ENCODE assay signal across 8 cellular contexts in genomic region chr16:2979669-2980226, GRCh38. TPM values are rescaled to one million over a fixed set of nuclear protein-coding genes. Genes with fewer than 3 reads are reported as not detected.
DNase-seq lines count a peak whose midpoint lies in the region; ATAC-seq, FAIRE-seq and TF ChIP-seq lines count a peak whose summit lies in the region.

No MANE protein-coding gene starts in this region.

- peak overlapping the region; percentile 94 for H3K9ac ChIP-seq in HepG2 (ENCODE audit: insufficient read depth, low read depth, low read length)

- DNase-seq in NOMO-1 (lab: John Stamatoyannopoulos, UW; ENCODE audit: unreplicated experiment in 2 of 2) (peak; percentile 12 to 22), NOMO-1 treated with dmso at 0.1 percent for 144 hours (lab: John Stamatoyannopoulos, UW; ENCODE audit: unreplicated experiment) (no peak), HepG2 (ENCODE audit: low spot score) (no peak), upper lobe of left lung (peak in 1 of 2 donors; percentile 80), NCI-H446 treated with DMSO at 0.1 percent for 48 hours (lab: John Stamatoyannopoulos, UW) (no peak)

- no peaks in the 10 kb centered on the region for H3K9me3 Mint-ChIP-seq in activated naive CD8-positive, alpha-beta T cell (ENCODE audit: low read depth)

- H3K79me2 ChIP-seq in HepG2 (ENCODE audit: insufficient read depth, low read length), result peaks cover 8% of the 10 kb centered on the region

- CTCF ChIA-PET in HepG2 (lab: Yijun Ruan, JAX; ENCODE audit: low intra/inter-chr PET ratio, low total read pairs), result no interaction called here

- WGBS in HepG2 (ENCODE audit: low lambda C conversion rate), result 2% methylated on average over 22 of the region's 43 CpGs
- WGBS in upper lobe of left lung, 2 donors, result 8% methylated on average over 17 to 20 of the region's 43 CpGs

- no peak for FAIRE-seq in HepG2 (lab: Jason Lieb, UNC)

- H3K27ac Mint-ChIP-seq in activated naive CD8-positive, alpha-beta T cell, result peak overlapping the region; percentile 28

- peak overlapping the region; percentile 96 for H3K4me2 ChIP-seq in HepG2 (ENCODE audit: low read depth, low read length)

- peak overlapping the region; percentile 87 for H3K27ac ChIP-seq in HepG2 (ENCODE audit: extremely low read length, insufficient read depth, low read length)
- H3K27ac ChIP-seq in upper lobe of left lung, result peak overlapping the region in 1 of 4 donors; percentile 88

- H3K4me3 ChIP-seq in HepG2 (replicated peaks in 1 of 3; ENCODE audit: insufficient read depth in 1 of 3, low read depth in 2 of 3, low read length in 3 of 3) (peak overlapping the region; percentile 86 to 95 (median 88)), upper lobe of left lung (peak overlapping the region; percentile 57 to 82 (median 68))

- H3K27me3 ChIP-seq in HepG2 (ENCODE audit: control insufficient read depth in 1 of 2, insufficient read depth in 2 of 2, low read length in 2 of 2) (0 out of 5 replicates have a peak, but pooled peaks cover 0 to 4% of the 10 kb centered on the region in 2 experiments), upper lobe of left lung (no peaks in the 10 kb centered on the region)

- H3K36me3 Mint-ChIP-seq in activated naive CD8-positive, alpha-beta T cell, result no peaks in the 10 kb centered on the region

- intact Hi-C loops in HepG2 (cut with micrococcal nuclease; ENCODE audit: unreplicated experiment), result no loop called here

- TF ChIP-seq EP300 in HepG2 (IDR thresholded peaks at IDR 0.05; ENCODE audit: low read depth in 2 of 2, low read length in 2 of 2), result no peak
- TF ChIP-seq EP300 in HepG2 (CRISPR knock-in tag; IDR thresholded peaks at IDR 0.05; ENCODE audit: borderline replicate concordance), result no peak
- no peak for TF ChIP-seq EP300 in upper lobe of left lung (IDR thresholded peaks at IDR 0.05)

- no peak overlapping the region for H2AFZ ChIP-seq in HepG2 (ENCODE audit: low read length)

- TF ChIP-seq POLR2A in HepG2 (IDR thresholded peaks at IDR 0.05; ENCODE audit: insufficient read depth in 1 of 2, low read depth in 2 of 2, low read length in 2 of 2) (no peak), upper lobe of left lung (IDR thresholded peaks at IDR 0.05) (no peak)

- no peaks in the 10 kb centered on the region for H3K27me3 Mint-ChIP-seq in activated naive CD8-positive, alpha-beta T cell

- H4K20me1 ChIP-seq in HepG2 (ENCODE audit: insufficient read depth, low read length), result no peaks in the 10 kb centered on the region

- ATAC-seq in HG03457 (IDR thresholded peaks at IDR 0.05; ENCODE audit: unreplicated experiment) (peak; percentile 19), HepG2 (peak; percentile 2; the same call in 2 of the 3 replicates), upper lobe of left lung (ENCODE audit: low FRiP score in 2 of 2) (no peak), HG03571 (IDR thresholded peaks at IDR 0.05; ENCODE audit: unreplicated experiment) (no peak)

- in situ Hi-C loops in HepG2 (cut with HindIII; ENCODE audit: extremely low pct_ligation_motif_present, low pct_unique_long_range_greater_than_20kb), result no loop called here

- H3K4me1 Mint-ChIP-seq in activated naive CD8-positive, alpha-beta T cell (ENCODE audit: low read depth), result peaks cover 5% of the 10 kb centered on the region

- H3K9me3 ChIP-seq in HepG2 (ENCODE audit: low read length) (no peaks in the 10 kb centered on the region), upper lobe of left lung (no peaks in the 10 kb centered on the region)

- BruUV-seq in HepG2 (replicated peaks; lab: Mats Ljungman, UMichigan), result TSS peak; percentile 55

- no peak for TF ChIP-seq RAD21 in HepG2 (CRISPR knock-in tag; IDR thresholded peaks at IDR 0.05)

- peak overlapping the region; percentile 83 for H3K4me3 Mint-ChIP-seq in activated naive CD8-positive, alpha-beta T cell

- peaks cover 2 to 17% of the 10 kb centered on the region in 2 experiments; a peak in 3 of 5 replicates for H3K36me3 ChIP-seq in HepG2 (replicated peaks in 1 of 2; ENCODE audit: control insufficient read depth in 1 of 2, insufficient read depth in 2 of 2, low read length in 2 of 2)
- H3K36me3 ChIP-seq in upper lobe of left lung, result no peaks in the 10 kb centered on the region

- POLR2A ChIA-PET in HepG2 (lab: Yijun Ruan, JAX), result interaction anchor here (0.7 to 3.9 kb wide), 9 partner anchors 8 to 74 kb away, joined by 4 to 48 read pairs (median 8); partner anchors contain the start of genes FLYWCH1, HCFC1R1, KREMEN2 and PAQR4

- peaks cover 26% of the 10 kb centered on the region for H3K4me1 ChIP-seq in HepG2 (ENCODE audit: insufficient read depth, low read length)
- H3K4me1 ChIP-seq in upper lobe of left lung, result peaks cover 17 to 39% (median 23%) of the 10 kb centered on the region in 4 donors

- TF ChIP-seq CTCF in HepG2 (CRISPR knock-in tag; IDR thresholded peaks at IDR 0.05) (no peak), upper lobe of left lung (IDR thresholded peaks at IDR 0.05) (no peak)

RNA-seq across cellular contexts. Expression of gene PKMYT1, which starts 0.5 kb away (rescaled TPM):
- total RNA-seq in HepG2 (2016; rRNA removed; fragmentation: Illumina TruSeq; extraction: Trizol) (8.4 and 27.8 TPM in 2 replicates), upper lobe of left lung (10 to 100 TPM in 1 of 6 donors, 1 to 10 TPM in 4, under 1 TPM in 1; 0.39 to 19.1 (median 5.4) TPM)
- total RNA-seq in HepG2 (2016; cell fraction: cytosol; rRNA removed; fragmentation: Illumina TruSeq; extraction: Trizol; ENCODE audit: low read depth), result 8.3 and 10.7 TPM in 2 replicates
- 8.6 and 25.9 TPM in 2 replicates for total RNA-seq in HepG2 (2016; cell fraction: insoluble cytoplasmic fraction; rRNA removed; fragmentation: Illumina TruSeq; extraction: Trizol)
- 12.7 and 13.0 TPM in 2 replicates for total RNA-seq in HepG2 (2016; cell fraction: membrane; rRNA removed; fragmentation: Illumina TruSeq; extraction: Trizol)
- total RNA-seq in HepG2 (2016; cell fraction: nucleus; rRNA removed; fragmentation: Illumina TruSeq; extraction: Trizol), result 27.2 and 33.5 TPM in 2 replicates
- polyA plus RNA-seq in HepG2 (2011; rRNA removed), result 6.6 and 7.0 TPM in 2 replicates
- 1.9 and 8.9 TPM in 2 replicates for polyA plus RNA-seq in HepG2 (2011; cell fraction: cytosol; rRNA removed)
- polyA plus RNA-seq in HepG2 (2011; cell fraction: nucleus; rRNA removed), result 26.5 and 50.1 TPM in 2 replicates
- 6.9 and 11.9 TPM in 2 replicates for polyA plus RNA-seq in HepG2 (2012)
- polyA plus RNA-seq in HepG2 (2016; cell fraction: cytosol; fragmentation: Illumina TruSeq; extraction: Trizol; ENCODE audit: low read depth), result 5.7 and 6.3 TPM in 2 replicates
- polyA plus RNA-seq in HepG2 (2016; cell fraction: insoluble cytoplasmic fraction; fragmentation: Illumina TruSeq; extraction: Trizol; ENCODE audit: low read depth), result 14.9 and 16.6 TPM in 2 replicates
- 6.9 and 8.9 TPM in 2 replicates for polyA plus RNA-seq in HepG2 (2016; cell fraction: membrane; fragmentation: Illumina TruSeq; extraction: Trizol; ENCODE audit: low read depth)
- polyA plus RNA-seq in HepG2 (2016; cell fraction: nucleus; fragmentation: Illumina TruSeq; extraction: Trizol; ENCODE audit: insufficient read depth, low read depth), result 68.0 and 69.8 TPM in 2 replicates
- polyA minus RNA-seq in HepG2 (2011; rRNA and poly(A)+ RNA removed; ENCODE audit: low replicate concordance), result 9.6 and 11.3 TPM in 2 replicates
- 3.5 and 4.1 TPM in 2 replicates for polyA minus RNA-seq in HepG2 (2011; cell fraction: cytosol; rRNA and poly(A)+ RNA removed)
- polyA minus RNA-seq in HepG2 (2011; cell fraction: nucleus; rRNA and poly(A)+ RNA removed), result 9.4 and 9.8 TPM in 2 replicates

RNA-seq across cellular contexts. Expression of gene PAQR4, which starts 10.6 kb away (rescaled TPM):
- total RNA-seq in HepG2 (2016; rRNA removed; fragmentation: Illumina TruSeq; extraction: Trizol) (15.6 and 24.8 TPM in 2 replicates), upper lobe of left lung (10 to 100 TPM in 2 of 6 donors, 1 to 10 TPM in 4; 5.2 to 13.5 (median 8.3) TPM)
- total RNA-seq in HepG2 (2016; cell fraction: cytosol; rRNA removed; fragmentation: Illumina TruSeq; extraction: Trizol; ENCODE audit: low read depth), result 7.8 and 8.9 TPM in 2 replicates
- total RNA-seq in HepG2 (2016; cell fraction: insoluble cytoplasmic fraction; rRNA removed; fragmentation: Illumina TruSeq; extraction: Trizol), result 13.6 and 26.2 TPM in 2 replicates
- 19.5 and 26.0 TPM in 2 replicates for total RNA-seq in HepG2 (2016; cell fraction: membrane; rRNA removed; fragmentation: Illumina TruSeq; extraction: Trizol)
- 16.6 and 19.1 TPM in 2 replicates for total RNA-seq in HepG2 (2016; cell fraction: nucleus; rRNA removed; fragmentation: Illumina TruSeq; extraction: Trizol)
- 15.9 and 17.4 TPM in 2 replicates for polyA plus RNA-seq in HepG2 (2011; rRNA removed)
- 11.1 and 17.3 TPM in 2 replicates for polyA plus RNA-seq in HepG2 (2011; cell fraction: cytosol; rRNA removed)
- 29.7 and 33.7 TPM in 2 replicates for polyA plus RNA-seq in HepG2 (2011; cell fraction: nucleus; rRNA removed)
- 6.7 and 7.6 TPM in 2 replicates for polyA plus RNA-seq in HepG2 (2012)
- polyA plus RNA-seq in HepG2 (2016; cell fraction: cytosol; fragmentation: Illumina TruSeq; extraction: Trizol; ENCODE audit: low read depth), result 6.6 and 8.9 TPM in 2 replicates
- polyA plus RNA-seq in HepG2 (2016; cell fraction: insoluble cytoplasmic fraction; fragmentation: Illumina TruSeq; extraction: Trizol; ENCODE audit: low read depth), result 15.6 and 18.9 TPM in 2 replicates
- polyA plus RNA-seq in HepG2 (2016; cell fraction: membrane; fragmentation: Illumina TruSeq; extraction: Trizol; ENCODE audit: low read depth), result 15.5 and 18.8 TPM in 2 replicates
- 35.6 and 37.9 TPM in 2 replicates for polyA plus RNA-seq in HepG2 (2016; cell fraction: nucleus; fragmentation: Illumina TruSeq; extraction: Trizol; ENCODE audit: insufficient read depth, low read depth)
- polyA minus RNA-seq in HepG2 (2011; rRNA and poly(A)+ RNA removed; ENCODE audit: low replicate concordance), result 34.1 and 50.0 TPM in 2 replicates
- polyA minus RNA-seq in HepG2 (2011; cell fraction: cytosol; rRNA and poly(A)+ RNA removed), result 12.6 and 13.7 TPM in 2 replicates
- 4.7 and 6.1 TPM in 2 replicates for polyA minus RNA-seq in HepG2 (2011; cell fraction: nucleus; rRNA and poly(A)+ RNA removed)

RNA-seq across cellular contexts. Expression of gene KREMEN2, which starts 15.7 kb away (rescaled TPM):
- 0.51 and 1.2 TPM in 2 replicates for total RNA-seq in HepG2 (2016; rRNA removed; fragmentation: Illumina TruSeq; extraction: Trizol)
- not detected in 2 replicates for total RNA-seq in HepG2 (2016; cell fraction: cytosol; rRNA removed; fragmentation: Illumina TruSeq; extraction: Trizol; ENCODE audit: low read depth)
- total RNA-seq in HepG2 (2016; cell fraction: insoluble cytoplasmic fraction; rRNA removed; fragmentation: Illumina TruSeq; extraction: Trizol), result 0.37 and 1.4 TPM in 2 replicates
- 0.25 and 0.31 TPM in 2 replicates for total RNA-seq in HepG2 (2016; cell fraction: membrane; rRNA removed; fragmentation: Illumina TruSeq; extraction: Trizol)
- total RNA-seq in HepG2 (2016; cell fraction: nucleus; rRNA removed; fragmentation: Illumina TruSeq; extraction: Trizol), result 0.84 and 0.88 TPM in 2 replicates
- 0.48 and 1.0 TPM in 2 replicates for polyA plus RNA-seq in HepG2 (2011; rRNA removed)
- 0.50 and 1.1 TPM in 2 replicates for polyA plus RNA-seq in HepG2 (2011; cell fraction: cytosol; rRNA removed)
- 2.7 and 4.2 TPM in 2 replicates for polyA plus RNA-seq in HepG2 (2011; cell fraction: nucleus; rRNA removed)
- 0.37 and 0.42 TPM in 2 replicates for polyA plus RNA-seq in HepG2 (2012)
- 0.07 and 0.14 TPM in 2 replicates for polyA plus RNA-seq in HepG2 (2016; cell fraction: cytosol; fragmentation: Illumina TruSeq; extraction: Trizol; ENCODE audit: low read depth)
- polyA plus RNA-seq in HepG2 (2016; cell fraction: insoluble cytoplasmic fraction; fragmentation: Illumina TruSeq; extraction: Trizol; ENCODE audit: low read depth), result 0.38 and 0.40 TPM in 2 replicates
- 0.12 and 0.13 TPM in 2 replicates for polyA plus RNA-seq in HepG2 (2016; cell fraction: membrane; fragmentation: Illumina TruSeq; extraction: Trizol; ENCODE audit: low read depth)
- 0.93 and 1.5 TPM in 2 replicates for polyA plus RNA-seq in HepG2 (2016; cell fraction: nucleus; fragmentation: Illumina TruSeq; extraction: Trizol; ENCODE audit: insufficient read depth, low read depth)
- 0.33 and 0.68 TPM in 2 replicates for polyA minus RNA-seq in HepG2 (2011; rRNA and poly(A)+ RNA removed; ENCODE audit: low replicate concordance)
- 0.49 and 0.62 TPM in 2 replicates for polyA minus RNA-seq in HepG2 (2011; cell fraction: cytosol; rRNA and poly(A)+ RNA removed)
- polyA minus RNA-seq in HepG2 (2011; cell fraction: nucleus; rRNA and poly(A)+ RNA removed), result not detected in 2 replicates
- total RNA-seq in upper lobe of left lung, result not detected

RNA-seq across cellular contexts. Expression of gene CLDN9, which starts 33.0 kb away (rescaled TPM):
- total RNA-seq in HepG2 (2016; rRNA removed; fragmentation: Illumina TruSeq; extraction: Trizol), result 0.08 and 0.15 TPM in 2 replicates
- not detected in 2 replicates for total RNA-seq in HepG2 (2016; cell fraction: cytosol; rRNA removed; fragmentation: Illumina TruSeq; extraction: Trizol; ENCODE audit: low read depth)
- total RNA-seq in HepG2 (2016; cell fraction: insoluble cytoplasmic fraction; rRNA removed; fragmentation: Illumina TruSeq; extraction: Trizol), result 0.09 and 0.11 TPM in 2 replicates
- 0.09 and 0.14 TPM in 2 replicates for total RNA-seq in HepG2 (2016; cell fraction: membrane; rRNA removed; fragmentation: Illumina TruSeq; extraction: Trizol)
- not detected in 2 replicates for total RNA-seq in HepG2 (2016; cell fraction: nucleus; rRNA removed; fragmentation: Illumina TruSeq; extraction: Trizol)
- 0.26 and 0.48 TPM in 2 replicates for polyA plus RNA-seq in HepG2 (2011; rRNA removed)
- 0.26 and 0.52 TPM in 2 replicates for polyA plus RNA-seq in HepG2 (2011; cell fraction: cytosol; rRNA removed)
- 2.1 and 2.4 TPM in 2 replicates for polyA plus RNA-seq in HepG2 (2011; cell fraction: nucleus; rRNA removed)
- 0.32 and 0.53 TPM in 2 replicates for polyA plus RNA-seq in HepG2 (2012)
- polyA plus RNA-seq in HepG2 (2016; cell fraction: cytosol; fragmentation: Illumina TruSeq; extraction: Trizol; ENCODE audit: low read depth), result 0.08 and 0.20 TPM in 2 replicates
- 0.15 and 0.17 TPM in 2 replicates for polyA plus RNA-seq in HepG2 (2016; cell fraction: insoluble cytoplasmic fraction; fragmentation: Illumina TruSeq; extraction: Trizol; ENCODE audit: low read depth)
- 0.15 TPM in 1 of 2 replicates, not detected in the other for polyA plus RNA-seq in HepG2 (2016; cell fraction: membrane; fragmentation: Illumina TruSeq; extraction: Trizol; ENCODE audit: low read depth)
- polyA plus RNA-seq in HepG2 (2016; cell fraction: nucleus; fragmentation: Illumina TruSeq; extraction: Trizol; ENCODE audit: insufficient read depth, low read depth), result 1.1 and 1.3 TPM in 2 replicates
- 0.26 and 1.1 TPM in 2 replicates for polyA minus RNA-seq in HepG2 (2011; rRNA and poly(A)+ RNA removed; ENCODE audit: low replicate concordance)
- 0.44 and 0.79 TPM in 2 replicates for polyA minus RNA-seq in HepG2 (2011; cell fraction: cytosol; rRNA and poly(A)+ RNA removed)
- polyA minus RNA-seq in HepG2 (2011; cell fraction: nucleus; rRNA and poly(A)+ RNA removed), result 0.77 and 0.99 TPM in 2 replicates
- 1 to 10 TPM in 4 of 6 donors, under 1 TPM in 2; 0.57 to 5.9 (median 1.1) TPM for total RNA-seq in upper lobe of left lung

RNA-seq across cellular contexts. Expression of gene CLDN6, which starts 38.2 kb away (rescaled TPM):
- 2.7 and 7.6 TPM in 2 replicates for total RNA-seq in HepG2 (2016; rRNA removed; fragmentation: Illumina TruSeq; extraction: Trizol)
- total RNA-seq in HepG2 (2016; cell fraction: cytosol; rRNA removed; fragmentation: Illumina TruSeq; extraction: Trizol; ENCODE audit: low read depth), result 1.2 and 1.3 TPM in 2 replicates
- 2.2 and 8.1 TPM in 2 replicates for total RNA-seq in HepG2 (2016; cell fraction: insoluble cytoplasmic fraction; rRNA removed; fragmentation: Illumina TruSeq; extraction: Trizol)
- 1.4 and 2.3 TPM in 2 replicates for total RNA-seq in HepG2 (2016; cell fraction: membrane; rRNA removed; fragmentation: Illumina TruSeq; extraction: Trizol)
- 9.3 and 10.1 TPM in 2 replicates for total RNA-seq in HepG2 (2016; cell fraction: nucleus; rRNA removed; fragmentation: Illumina TruSeq; extraction: Trizol)
- 5.9 and 10.1 TPM in 2 replicates for polyA plus RNA-seq in HepG2 (2011; rRNA removed)
- polyA plus RNA-seq in HepG2 (2011; cell fraction: cytosol; rRNA removed), result 10.2 and 14.5 TPM in 2 replicates
- polyA plus RNA-seq in HepG2 (2011; cell fraction: nucleus; rRNA removed), result 3.6 and 5.9 TPM in 2 replicates
- polyA plus RNA-seq in HepG2 (2012), result 5.5 and 7.9 TPM in 2 replicates
- polyA plus RNA-seq in HepG2 (2016; cell fraction: cytosol; fragmentation: Illumina TruSeq; extraction: Trizol; ENCODE audit: low read depth), result 2.0 and 2.8 TPM in 2 replicates
- 3.6 and 4.2 TPM in 2 replicates for polyA plus RNA-seq in HepG2 (2016; cell fraction: insoluble cytoplasmic fraction; fragmentation: Illumina TruSeq; extraction: Trizol; ENCODE audit: low read depth)
- polyA plus RNA-seq in HepG2 (2016; cell fraction: membrane; fragmentation: Illumina TruSeq; extraction: Trizol; ENCODE audit: low read depth), result 2.8 and 3.7 TPM in 2 replicates
- 22.4 and 25.4 TPM in 2 replicates for polyA plus RNA-seq in HepG2 (2016; cell fraction: nucleus; fragmentation: Illumina TruSeq; extraction: Trizol; ENCODE audit: insufficient read depth, low read depth)
- polyA minus RNA-seq in HepG2 (2011; rRNA and poly(A)+ RNA removed; ENCODE audit: low replicate concordance), result 0.14 and 9.8 TPM in 2 replicates
- polyA minus RNA-seq in HepG2 (2011; cell fraction: cytosol; rRNA and poly(A)+ RNA removed), result 4.6 and 5.7 TPM in 2 replicates
- 1.0 and 1.4 TPM in 2 replicates for polyA minus RNA-seq in HepG2 (2011; cell fraction: nucleus; rRNA and poly(A)+ RNA removed)
- total RNA-seq in upper lobe of left lung, result 1 to 10 TPM in 1 of 6 donors, under 1 TPM in 2, not detected in 3; 0.30 to 1.9 (median 0.72) TPM

Comparison
In these comparisons a context has a peak if more than half of its experiments do, and no peak if none do; other contexts are left out.
1. DNase-seq: peak in NOMO-1 (2 of 2); none in NOMO-1 treated with dmso at 0.1 percent for 144 hours (single experiment), HepG2 (single experiment) and NCI-H446 treated with DMSO at 0.1 percent for 48 hours (single experiment).
2. ATAC-seq: peak in HG03457 (single experiment) and HepG2 (single experiment); none in upper lobe of left lung (0 of 2) and HG03571 (single experiment).